ENCODE assay signal across 8 cellular contexts in genomic region chr9:99000480-99001395, GRCh38. TPM values are rescaled to one million over a fixed set of nuclear protein-coding genes. Genes with fewer than 3 reads are reported as not detected.
DNase-seq lines count a peak whose midpoint lies in the region; ATAC-seq and TF ChIP-seq lines count a peak whose summit lies in the region.

No MANE protein-coding gene starts in this region.

- H3K27ac Mint-ChIP-seq in Calu3 (ENCODE audit: unreplicated experiment) (no peak overlapping the region), mesothelial cell of epicardium (no peak overlapping the region)

- no peaks in the 10 kb centered on the region for H3K9me3 Mint-ChIP-seq in Calu3 (ENCODE audit: low read depth, unreplicated experiment)
- no peaks in the 10 kb centered on the region for H3K9me3 Mint-ChIP-seq in mesothelial cell of epicardium

- no peak overlapping the region for H3K27ac ChIP-seq in HEK293 (ENCODE audit: extremely low read depth, low read depth, low read length)
- H3K27ac ChIP-seq in dorsolateral prefrontal cortex = no peak overlapping the region

- no peaks in the 10 kb centered on the region for H3K27me3 ChIP-seq in dorsolateral prefrontal cortex

- no peaks in the 10 kb centered on the region for H3K36me3 Mint-ChIP-seq in Calu3 (ENCODE audit: insufficient read depth, unreplicated experiment)
- peaks cover 2% of the 10 kb centered on the region for H3K36me3 Mint-ChIP-seq in mesothelial cell of epicardium

- H3K4me3 ChIP-seq in HEK293 (ENCODE audit: low read depth, low read length) (no peak overlapping the region), dorsolateral prefrontal cortex (no peak overlapping the region)

- CTCF ChIA-PET in Calu3 (lab: Charles Lee) = interaction anchor here (1.1 to 2.2 kb wide), 2 partner anchors 141 to 194 kb away, joined by 3 to 6 read pairs; no protein-coding TSS in a partner anchor
- CTCF ChIA-PET in HEK293 (lab: Yijun Ruan, JAX) = interaction anchor here (0.6 to 8.8 kb wide), 18 partner anchors 14 to 195 kb away, joined by 3 to 105 read pairs (median 4); partner anchors contain the start of gene TGFBR1

- peak; percentile 19 for DNase-seq in Calu3
- DNase-seq in NCI-H226 = peak; percentile 45
- DNase-seq in activated CD4-positive, alpha-beta T cell treated with anti-CD3 and anti-CD28 coated beads for 4 hours = peak; percentile 59 to 67
- peak in 7 of 10 donors; percentile 17 to 76 (median 58) for DNase-seq in dorsolateral prefrontal cortex
- DNase-seq in mesothelial cell of epicardium (ENCODE audit: low spot score in 2 of 2, unreplicated experiment in 2 of 2) = no peak
- DNase-seq in superior temporal gyrus (ENCODE audit: extremely low spot score) = peak; percentile 82

- no peaks in the 10 kb centered on the region for H3K9me3 ChIP-seq in HEK293 (ENCODE audit: control insufficient read depth, insufficient read depth, low read depth, low read length)

- POLR2A ChIA-PET in HEK293 (lab: Yijun Ruan, JAX) = interaction anchor here (1.3 kb wide), 1 partner anchor 105 kb away, joined by 4 read pairs; no protein-coding TSS in a partner anchor

- H3K36me3 ChIP-seq in HEK293 (ENCODE audit: control insufficient read depth in 2 of 2, insufficient read depth in 1 of 2, low read length in 2 of 2) = no peaks in the 10 kb centered on the region

- no peaks in the 10 kb centered on the region for H3K4me1 ChIP-seq in HEK293 (ENCODE audit: control insufficient read depth, insufficient read depth, low read length)

- H3K27me3 Mint-ChIP-seq in Calu3 (ENCODE audit: unreplicated experiment) = peaks cover 79% of the 10 kb centered on the region
- H3K27me3 Mint-ChIP-seq in mesothelial cell of epicardium (ENCODE audit: low read depth) = peaks cover 14% of the 10 kb centered on the region

- BruUV-seq in Calu3 (replicated peaks; lab: Mats Ljungman, UMichigan) = no TSS peak

- ATAC-seq in GM19324 (IDR thresholded peaks at IDR 0.05; ENCODE audit: low FRiP score, unreplicated experiment) = no peak

- H3K4me1 Mint-ChIP-seq in Calu3 (ENCODE audit: low read depth, unreplicated experiment) = no peaks in the 10 kb centered on the region
- H3K4me1 Mint-ChIP-seq in mesothelial cell of epicardium = peaks cover 22% of the 10 kb centered on the region

- no peak overlapping the region for H3K4me3 Mint-ChIP-seq in Calu3 (ENCODE audit: low read depth, unreplicated experiment)
- no peak overlapping the region for H3K4me3 Mint-ChIP-seq in mesothelial cell of epicardium

- peak; percentile 12 for TF ChIP-seq CTCF in Calu3 (IDR thresholded peaks at IDR 0.05; ENCODE audit: unreplicated experiment)
- TF ChIP-seq CTCF in HEK293 (tag by site-specific recombination; IDR thresholded peaks at IDR 0.05) = no peak
- TF ChIP-seq CTCF in dorsolateral prefrontal cortex (IDR thresholded peaks at IDR 0.05 in 54 of 56, conservative IDR thresholded peaks at IDR 0.05 in 2 of 56; ENCODE audit: low read depth in 1 of 56, partially characterized antibody in 56 of 56) = peak; percentile 36 to 82 (median 73)
- peak; percentile 66 for TF ChIP-seq CTCF in mesothelial cell of epicardium (IDR thresholded peaks at IDR 0.05; ENCODE audit: unreplicated experiment)

- intact Hi-C loops in Calu3 (cut with micrococcal nuclease; ENCODE audit: unreplicated experiment) (loop anchor here (1.0 kb wide), 1 partner anchor 140 kb away; no protein-coding TSS in a partner anchor), dorsolateral prefrontal cortex (cut with DNase I) (loop anchor here (5.0 kb wide), 2 partner anchors 102 to 137 kb away; no protein-coding TSS in a partner anchor)

TF ChIP-seq in HEK293, 187 proteins besides CTCF, POLR2A, EP300 and RAD21:
- no peak for TF ChIP-seq ZNF202 (tag by site-specific recombination; IDR thresholded peaks at IDR 0.05; ENCODE audit: borderline replicate concordance)
- no peak for TF ChIP-seq ZNF132 (tag by site-specific recombination; IDR thresholded peaks at IDR 0.05; ENCODE audit: borderline replicate concordance)
- TF ChIP-seq ZNF311 (tag by site-specific recombination; IDR thresholded peaks at IDR 0.05; ENCODE audit: borderline replicate concordance) = no peak
- no peak for TF ChIP-seq ZNF362 (tag by site-specific recombination; IDR thresholded peaks at IDR 0.05)
- no peak for TF ChIP-seq ZNF354C (tag by site-specific recombination; IDR thresholded peaks at IDR 0.05; ENCODE audit: borderline replicate concordance, low read depth)
- TF ChIP-seq ZNF654 (tag by site-specific recombination; IDR thresholded peaks at IDR 0.05; ENCODE audit: low read depth) = peak; percentile 31
- no peak for TF ChIP-seq ZNF585B (tag by site-specific recombination; IDR thresholded peaks at IDR 0.05)

RNA-seq across cellular contexts. Expression of gene COL15A1, which starts 57.0 kb away (rescaled TPM):
- total RNA-seq in Calu3 (2022) (not detected in 2 replicates), dorsolateral prefrontal cortex (1 to 10 TPM in 83 of 120 experiments, under 1 TPM in 37; 0.33 to 5.0 (median 1.3) TPM), mesothelial cell of epicardium (42.4 to 51.0 TPM (median 50.1 TPM) in 3 replicates)

Comparison
In these comparisons a context has a peak if more than half of its experiments do, and no peak if none do; other contexts are left out.
1. DNase-seq: peak in Calu3 (single experiment), NCI-H226 (single experiment), activated CD4-positive, alpha-beta T cell treated with anti-CD3 and anti-CD28 coated beads for 4 hours (2 of 2), dorsolateral prefrontal cortex (7 of 10) and superior temporal gyrus (single experiment); none in mesothelial cell of epicardium (0 of 2).